ENCODE assay signal across 8 cellular contexts in the genomic region with DNA sequence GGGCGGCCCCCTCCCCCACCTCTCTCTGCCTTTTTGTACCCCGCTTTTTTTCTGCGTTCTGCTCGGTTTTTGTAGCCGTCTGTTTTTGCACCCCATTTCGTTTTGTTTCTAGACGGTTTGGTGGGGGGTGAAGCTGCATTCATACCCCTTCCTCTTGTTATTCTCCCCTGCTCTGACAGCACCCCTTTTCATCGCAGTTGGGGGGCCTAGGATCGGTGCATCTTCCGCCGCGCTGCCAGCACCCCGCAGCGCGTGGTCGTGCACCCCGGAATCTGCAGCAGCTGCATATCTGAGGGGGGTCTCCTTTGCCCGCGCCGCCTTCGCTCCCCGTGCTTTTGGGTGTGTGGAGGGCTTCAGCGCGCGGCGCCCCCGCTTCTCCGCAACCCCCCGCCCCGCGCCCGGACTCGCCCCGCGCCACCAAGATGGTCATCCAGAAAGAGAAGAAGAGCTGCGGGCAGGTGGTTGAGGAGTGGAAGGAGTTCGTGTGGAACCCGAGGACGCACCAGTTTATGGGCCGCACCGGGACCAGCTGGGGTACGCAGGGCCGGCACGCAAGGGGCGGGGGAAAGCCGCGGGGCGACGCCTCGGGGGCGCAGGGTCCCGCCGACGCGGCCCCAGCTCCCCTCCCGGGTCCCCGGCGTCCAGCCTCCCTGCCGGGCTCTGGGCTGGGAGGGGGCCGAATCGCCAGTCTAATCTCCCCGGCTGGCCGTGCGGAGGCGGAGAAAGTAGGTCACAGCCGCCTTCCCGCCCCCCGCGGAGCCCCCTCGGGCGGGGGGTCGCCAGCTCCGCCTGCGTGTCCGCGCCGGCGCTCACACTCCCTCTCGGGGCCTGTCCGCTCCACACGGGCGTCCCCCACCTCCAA. TPM values are rescaled to one million over a fixed set of nuclear protein-coding genes. Genes with fewer than 3 reads are reported as not detected.
DNase-seq lines count a peak whose midpoint lies in the region; ATAC-seq and TF ChIP-seq lines count a peak whose summit lies in the region.

No MANE protein-coding gene starts in this region.

- peaks cover 50% of the 10 kb centered on the region for H3K27me3 Mint-ChIP-seq in activated CD8-positive, alpha-beta T cell treated with anti-CD3 and anti-CD28 coated beads, Interleukin-2, amount 10 ng/mL, durations not matched to agents 7 days and 5 days (ENCODE audit: low read depth)

- H3K9me3 ChIP-seq in gastrocnemius medialis, result no peaks in the 10 kb centered on the region

- TF ChIP-seq POLR2A in gastrocnemius medialis (IDR thresholded peaks at IDR 0.05), result no peak

- H3K36me3 ChIP-seq in gastrocnemius medialis, result no peaks in the 10 kb centered on the region

- CTCF ChIA-PET in activated CD8-positive, alpha-beta T cell treated with anti-CD3 and anti-CD28 coated beads, Interleukin-2, amount 10 ng/mL, durations not matched to agents 7 days and 5 days (lab: Charles Lee), result interaction anchor here (0.8 to 2.0 kb wide), 5 partner anchors 19 to 38 kb away, joined by 3 to 8 read pairs (median 4); a partner anchor contains a TSS

- no peaks in the 10 kb centered on the region for H3K9me3 Mint-ChIP-seq in activated CD8-positive, alpha-beta T cell treated with anti-CD3 and anti-CD28 coated beads, Interleukin-2, amount 10 ng/mL, durations not matched to agents 7 days and 5 days (ENCODE audit: insufficient read depth)

- H3K4me1 Mint-ChIP-seq in activated CD8-positive, alpha-beta T cell treated with anti-CD3 and anti-CD28 coated beads, Interleukin-2, amount 10 ng/mL, durations not matched to agents 7 days and 5 days (ENCODE audit: low read depth), result peaks cover 12% of the 10 kb centered on the region

- peak overlapping the region; percentile 54 for H3K4me3 Mint-ChIP-seq in activated CD8-positive, alpha-beta T cell treated with anti-CD3 and anti-CD28 coated beads, Interleukin-2, amount 10 ng/mL, durations not matched to agents 7 days and 5 days

- TF ChIP-seq CTCF in GM20000 (IDR thresholded peaks at IDR 0.05; ENCODE audit: extremely low read depth, missing control alignments) (no peak), gastrocnemius medialis (IDR thresholded peaks at IDR 0.05 in 4 of 5, conservative IDR thresholded peaks at IDR 0.05 in 1 of 5) (no peak)

- DNase-seq in GM20000 (ENCODE audit: low spot score), result peak; percentile 42
- no peak for DNase-seq in activated CD8-positive, alpha-beta T cell treated with anti-CD3 and anti-CD28 coated beads, Interleukin-2, amount 10 ng/mL, durations not matched to agents 7 days and 5 days
- peak; percentile 46 for DNase-seq in left ventricle myocardium superior
- no peak for DNase-seq in gastrocnemius medialis
- DNase-seq in GF-D8 (lab: John Stamatoyannopoulos, UW), result no peak
- no peak for DNase-seq in AG08396 (ENCODE audit: low spot score)

- POLR2A ChIA-PET in activated CD8-positive, alpha-beta T cell treated with anti-CD3 and anti-CD28 coated beads, Interleukin-2, amount 10 ng/mL, durations not matched to agents 7 days and 5 days (lab: Charles Lee), result interaction anchor here (0.6 to 3.5 kb wide), 6 partner anchors 8 to 182 kb away, joined by 3 to 23 read pairs (median 3); a partner anchor contains a TSS

- in situ Hi-C loops in gastrocnemius medialis (cut with MboI; ENCODE audit: low sequenced_read_pairs in 4 of 4), result no loop called here

- intact Hi-C loops in left ventricle myocardium superior (cut with micrococcal nuclease) (no loop called here), gastrocnemius medialis (cut with DNase I; ENCODE audit: low total_unique reads) (no loop called here)

- no peak for ATAC-seq in activated CD8-positive, alpha-beta T cell treated with anti-CD3 and anti-CD28 coated beads, Interleukin-2, amount 10 ng/mL, durations not matched to agents 7 days and 5 days
- ATAC-seq in left ventricle myocardium superior, result peak; percentile 49
- ATAC-seq in gastrocnemius medialis, result no peak
- ATAC-seq in GM19324 (IDR thresholded peaks at IDR 0.05; ENCODE audit: low FRiP score, unreplicated experiment), result no peak
- no peak for ATAC-seq in HG02763 (IDR thresholded peaks at IDR 0.05; ENCODE audit: unreplicated experiment)

- peaks cover 42 to 50% (median 47%) of the 10 kb centered on the region in 3 donors for H3K27me3 ChIP-seq in gastrocnemius medialis

- H3K4me1 ChIP-seq in gastrocnemius medialis, result peaks cover 7 to 17% of the 10 kb centered on the region in 2 donors

- no peak overlapping the region for H3K27ac Mint-ChIP-seq in activated CD8-positive, alpha-beta T cell treated with anti-CD3 and anti-CD28 coated beads, Interleukin-2, amount 10 ng/mL, durations not matched to agents 7 days and 5 days

- peak overlapping the region; percentile 47 to 59 (median 56) for H3K4me3 ChIP-seq in gastrocnemius medialis

- no peaks in the 10 kb centered on the region for H3K36me3 Mint-ChIP-seq in activated CD8-positive, alpha-beta T cell treated with anti-CD3 and anti-CD28 coated beads, Interleukin-2, amount 10 ng/mL, durations not matched to agents 7 days and 5 days (ENCODE audit: low read depth)

- H3K27ac ChIP-seq in gastrocnemius medialis, result peak overlapping the region; percentile 27 to 58 (median 48)

RNA-seq across cellular contexts. Expression of a gene that starts 0.6 kb away (rescaled TPM):
- not detected for total RNA-seq in activated CD8-positive, alpha-beta T cell treated with anti-CD3 and anti-CD28 coated beads, Interleukin-2, amount 10 ng/mL, durations not matched to agents 7 days and 5 days
- total RNA-seq in left ventricle myocardium superior (3.2 TPM), gastrocnemius medialis (under 1 TPM; 0.10 to 0.81 (median 0.21) TPM)

RNA-seq across cellular contexts. Expression of a gene that starts 21.4 kb away (rescaled TPM):
- not detected for total RNA-seq in activated CD8-positive, alpha-beta T cell treated with anti-CD3 and anti-CD28 coated beads, Interleukin-2, amount 10 ng/mL, durations not matched to agents 7 days and 5 days
- total RNA-seq in left ventricle myocardium superior, result not detected
- not detected for total RNA-seq in gastrocnemius medialis

RNA-seq across cellular contexts. Expression of a gene that starts 23.7 kb away (rescaled TPM):
- 10 to 100 TPM; 18.2 to 21.4 TPM for total RNA-seq in activated CD8-positive, alpha-beta T cell treated with anti-CD3 and anti-CD28 coated beads, Interleukin-2, amount 10 ng/mL, durations not matched to agents 7 days and 5 days
- total RNA-seq in left ventricle myocardium superior, result 74.4 TPM
- total RNA-seq in gastrocnemius medialis, result 10 to 100 TPM; 38.4 to 79.4 (median 60.4) TPM

RNA-seq across cellular contexts. Expression of a gene that starts 36.0 kb away (rescaled TPM):
- 100 to 1,000 TPM; 131 to 136 TPM for total RNA-seq in activated CD8-positive, alpha-beta T cell treated with anti-CD3 and anti-CD28 coated beads, Interleukin-2, amount 10 ng/mL, durations not matched to agents 7 days and 5 days
- total RNA-seq in left ventricle myocardium superior (13.7 TPM), gastrocnemius medialis (10 to 100 TPM; 14.1 to 17.0 (median 15.4) TPM)

RNA-seq across cellular contexts. Expression of a gene that starts 36.6 kb away (rescaled TPM):
- total RNA-seq in activated CD8-positive, alpha-beta T cell treated with anti-CD3 and anti-CD28 coated beads, Interleukin-2, amount 10 ng/mL, durations not matched to agents 7 days and 5 days, result 10 to 100 TPM; 27.6 to 31.8 TPM
- total RNA-seq in left ventricle myocardium superior, result 103 TPM
- total RNA-seq in gastrocnemius medialis, result 100 to 1,000 TPM; 100 to 174 (median 140) TPM

Comparison
In these comparisons a context has a peak if more than half of its experiments do, and no peak if none do; other contexts are left out.
1. DNase-seq: peak in GM20000 (single experiment) and left ventricle myocardium superior (single experiment); none in activated CD8-positive, alpha-beta T cell treated with anti-CD3 and anti-CD28 coated beads, Interleukin-2, amount 10 ng/mL, durations not matched to agents 7 days and 5 days (single experiment), gastrocnemius medialis (0 of 2), GF-D8 (single experiment) and AG08396 (single experiment).